In the genomic region with DNA sequence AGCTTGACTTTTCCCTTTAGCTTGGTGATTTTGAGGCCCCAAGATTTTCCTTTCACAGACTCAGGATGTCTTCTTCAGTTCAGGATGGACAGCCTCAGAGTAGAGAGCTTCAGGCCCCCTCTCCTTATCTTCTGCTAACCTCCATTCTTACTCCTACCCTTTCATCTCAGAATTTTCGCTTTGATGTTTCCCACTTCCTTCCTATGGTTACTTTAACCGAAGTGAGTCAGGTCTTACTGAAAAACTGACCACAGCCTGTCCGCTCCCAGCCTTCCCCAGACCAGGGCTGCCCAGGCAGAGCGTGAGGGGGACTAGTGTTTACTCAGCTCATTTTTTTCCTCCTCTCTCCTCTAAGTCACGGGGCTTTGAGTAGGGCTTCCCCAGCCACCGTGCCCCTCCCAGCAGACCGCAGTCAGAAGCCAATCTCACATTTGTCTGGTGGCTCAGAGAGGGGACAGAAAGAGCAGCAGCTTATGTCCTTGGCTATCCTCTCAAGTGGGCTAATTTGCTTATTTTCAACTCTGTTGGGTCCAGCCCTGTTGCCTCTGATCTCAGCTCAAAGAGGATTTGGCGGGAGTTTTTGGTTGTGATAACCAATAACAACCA, we compare ENCODE assay signal across 1 cellular context.
A peak's percentile ranks its signal among the peaks of the same experiment; 100 is the strongest.
TF ChIP-seq lines count a peak whose summit lies in the region.

No MANE protein-coding gene starts in this region.

TF ChIP-seq in HepG2, 621 proteins besides CTCF, POLR2A, EP300 and RAD21 (continued from another document and continues in another):
- no peak for TF ChIP-seq CENPT (CRISPR knock-in tag; IDR thresholded peaks at IDR 0.05; ENCODE audit: low read depth)
- no peak for TF ChIP-seq CBX5 (CRISPR knock-in tag; IDR thresholded peaks at IDR 0.05; ENCODE audit: borderline replicate concordance)
- TF ChIP-seq, protein P1, sequence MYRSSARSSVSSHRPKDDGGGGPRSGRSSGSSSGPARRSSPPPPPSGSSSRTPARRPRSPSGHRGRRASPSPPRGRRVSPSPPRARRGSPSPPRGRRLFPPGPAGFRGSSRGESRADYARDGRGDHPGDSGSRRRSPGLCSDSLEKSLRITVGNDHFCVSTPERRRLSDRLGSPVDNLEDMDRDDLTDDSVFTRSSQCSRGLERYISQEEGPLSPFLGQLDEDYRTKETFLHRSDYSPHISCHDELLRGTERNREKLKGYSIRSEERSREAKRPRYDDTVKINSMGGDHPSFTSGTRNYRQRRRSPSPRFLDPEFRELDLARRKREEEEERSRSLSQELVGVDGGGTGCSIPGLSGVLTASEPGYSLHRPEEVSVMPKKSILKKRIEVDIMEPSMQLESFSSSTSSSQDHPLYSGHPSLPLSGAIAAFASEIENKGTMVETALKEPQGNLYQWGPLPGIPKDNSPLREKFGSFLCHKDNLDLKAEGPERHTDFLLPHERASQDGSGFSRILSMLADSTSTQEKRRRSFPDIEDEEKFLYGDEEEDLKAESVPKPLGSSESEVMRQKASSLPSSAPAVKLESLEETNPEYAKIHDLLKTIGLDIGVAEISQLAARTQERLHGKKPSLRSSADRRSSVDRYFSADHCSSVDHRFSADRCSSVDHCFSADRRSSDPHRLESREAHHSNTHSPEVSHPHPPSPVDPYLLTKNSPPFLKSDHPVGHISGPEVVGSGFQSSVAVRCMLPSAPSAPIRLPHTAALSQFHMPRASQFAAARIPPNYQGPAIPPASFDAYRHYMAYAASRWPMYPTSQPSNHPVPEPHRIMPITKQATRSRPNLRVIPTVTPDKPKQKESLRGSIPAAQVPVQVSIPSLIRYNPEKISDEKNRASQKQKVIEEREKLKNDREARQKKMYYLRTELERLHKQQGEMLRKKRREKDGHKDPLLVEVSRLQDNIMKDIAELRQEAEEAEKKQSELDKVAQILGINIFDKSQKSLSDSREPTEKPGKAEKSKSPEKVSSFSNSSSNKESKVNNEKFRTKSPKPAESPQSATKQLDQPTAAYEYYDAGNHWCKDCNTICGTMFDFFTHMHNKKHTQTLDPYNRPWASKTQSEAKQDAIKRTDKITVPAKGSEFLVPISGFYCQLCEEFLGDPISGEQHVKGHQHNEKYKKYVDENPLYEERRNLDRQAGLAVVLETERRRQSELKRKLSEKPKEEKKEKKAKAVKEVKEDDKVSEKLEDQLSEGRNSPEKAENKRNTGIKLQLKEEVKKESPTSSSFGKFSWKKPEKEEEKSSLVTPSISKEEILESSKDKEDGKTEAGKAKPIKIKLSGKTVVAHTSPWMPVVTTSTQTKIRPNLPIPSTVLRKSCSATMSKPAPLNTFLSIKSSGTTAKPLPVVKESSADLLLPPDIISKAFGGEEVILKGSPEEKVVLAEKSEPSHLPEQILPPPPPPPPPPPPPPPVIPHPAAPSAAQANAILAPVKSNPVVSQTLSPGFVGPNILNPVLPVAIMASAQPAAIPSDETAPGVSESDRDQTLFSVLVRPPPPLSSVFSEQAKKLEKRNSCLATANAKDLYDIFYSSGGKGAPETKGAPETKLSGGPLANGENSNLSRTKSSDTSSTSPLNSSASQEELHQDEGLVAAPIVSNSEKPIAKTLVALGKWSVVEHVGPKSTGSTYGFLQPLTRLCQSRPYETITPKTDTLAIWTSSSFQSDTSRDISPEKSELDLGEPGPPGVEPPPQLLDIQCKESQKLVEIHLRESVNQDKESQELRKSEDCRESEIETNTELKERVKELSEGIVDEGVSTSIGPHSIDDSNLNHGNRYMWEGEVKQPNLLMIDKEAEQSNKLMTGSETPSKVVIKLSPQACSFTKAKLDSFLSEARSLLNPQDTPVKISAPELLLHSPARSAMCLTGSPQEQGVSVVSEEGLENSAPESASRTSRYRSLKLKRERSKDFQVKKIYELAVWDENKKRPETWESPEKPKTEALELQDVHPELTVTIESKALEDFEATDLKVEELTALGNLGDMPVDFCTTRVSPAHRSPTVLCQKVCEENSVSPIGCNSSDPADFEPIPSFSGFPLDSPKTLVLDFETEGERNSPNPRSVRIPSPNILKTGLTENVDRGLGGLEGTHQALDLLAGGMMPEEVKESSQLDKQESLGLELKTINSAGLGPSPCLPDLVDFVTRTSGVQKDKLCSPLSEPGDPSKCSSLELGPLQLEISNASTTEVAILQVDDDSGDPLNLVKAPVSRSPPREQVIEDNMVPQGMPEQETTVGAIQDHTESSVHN (CRISPR knock-in tag; IDR thresholded peaks at IDR 0.05): no peak
- TF ChIP-seq ZNF563 (CRISPR knock-in tag; IDR thresholded peaks at IDR 0.05): no peak
- TF ChIP-seq SETDB1 (CRISPR knock-in tag; IDR thresholded peaks at IDR 0.05; ENCODE audit: borderline replicate concordance): no peak
- TF ChIP-seq, protein P2, sequence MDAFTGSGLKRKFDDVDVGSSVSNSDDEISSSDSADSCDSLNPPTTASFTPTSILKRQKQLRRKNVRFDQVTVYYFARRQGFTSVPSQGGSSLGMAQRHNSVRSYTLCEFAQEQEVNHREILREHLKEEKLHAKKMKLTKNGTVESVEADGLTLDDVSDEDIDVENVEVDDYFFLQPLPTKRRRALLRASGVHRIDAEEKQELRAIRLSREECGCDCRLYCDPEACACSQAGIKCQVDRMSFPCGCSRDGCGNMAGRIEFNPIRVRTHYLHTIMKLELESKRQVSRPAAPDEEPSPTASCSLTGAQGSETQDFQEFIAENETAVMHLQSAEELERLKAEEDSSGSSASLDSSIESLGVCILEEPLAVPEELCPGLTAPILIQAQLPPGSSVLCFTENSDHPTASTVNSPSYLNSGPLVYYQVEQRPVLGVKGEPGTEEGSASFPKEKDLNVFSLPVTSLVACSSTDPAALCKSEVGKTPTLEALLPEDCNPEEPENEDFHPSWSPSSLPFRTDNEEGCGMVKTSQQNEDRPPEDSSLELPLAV (CRISPR knock-in tag; conservative IDR thresholded peaks at IDR 0.05; ENCODE audit: low read depth): no peak
- no peak for TF ChIP-seq SALL1 (CRISPR knock-in tag; IDR thresholded peaks at IDR 0.05)
- TF ChIP-seq, protein P3, sequence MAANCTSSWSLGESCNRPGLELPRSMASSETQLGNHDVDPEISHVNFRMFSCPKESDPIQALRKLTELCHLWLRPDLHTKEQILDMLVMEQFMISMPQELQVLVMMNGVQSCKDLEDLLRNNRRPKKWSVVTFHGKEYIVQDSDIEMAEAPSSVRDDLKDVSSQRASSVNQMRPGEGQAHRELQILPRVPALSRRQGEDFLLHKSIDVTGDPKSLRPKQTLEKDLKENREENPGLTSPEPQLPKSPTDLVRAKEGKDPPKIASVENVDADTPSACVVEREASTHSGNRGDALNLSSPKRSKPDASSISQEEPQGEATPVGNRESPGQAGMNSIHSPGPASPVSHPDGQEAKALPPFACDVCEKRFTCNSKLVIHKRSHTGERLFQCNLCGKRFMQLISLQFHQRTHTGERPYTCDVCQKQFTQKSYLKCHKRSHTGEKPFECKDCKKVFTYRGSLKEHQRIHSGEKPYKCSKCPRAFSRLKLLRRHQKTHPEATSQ (CRISPR knock-in tag; IDR thresholded peaks at IDR 0.05; ENCODE audit: borderline replicate concordance): no peak
- TF ChIP-seq GPN1 (CRISPR knock-in tag; IDR thresholded peaks at IDR 0.05; ENCODE audit: borderline replicate concordance): no peak
- TF ChIP-seq, protein P4, sequence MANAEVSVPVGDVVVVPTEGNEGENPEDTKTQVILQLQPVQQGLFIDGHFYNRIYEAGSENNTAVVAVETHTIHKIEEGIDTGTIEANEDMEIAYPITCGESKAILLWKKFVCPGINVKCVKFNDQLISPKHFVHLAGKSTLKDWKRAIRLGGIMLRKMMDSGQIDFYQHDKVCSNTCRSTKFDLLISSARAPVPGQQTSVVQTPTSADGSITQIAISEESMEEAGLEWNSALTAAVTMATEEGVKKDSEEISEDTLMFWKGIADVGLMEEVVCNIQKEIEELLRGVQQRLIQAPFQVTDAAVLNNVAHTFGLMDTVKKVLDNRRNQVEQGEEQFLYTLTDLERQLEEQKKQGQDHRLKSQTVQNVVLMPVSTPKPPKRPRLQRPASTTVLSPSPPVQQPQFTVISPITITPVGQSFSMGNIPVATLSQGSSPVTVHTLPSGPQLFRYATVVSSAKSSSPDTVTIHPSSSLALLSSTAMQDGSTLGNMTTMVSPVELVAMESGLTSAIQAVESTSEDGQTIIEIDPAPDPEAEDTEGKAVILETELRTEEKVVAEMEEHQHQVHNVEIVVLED (CRISPR knock-in tag; IDR thresholded peaks at IDR 0.05; ENCODE audit: borderline replicate concordance): no peak
- TF ChIP-seq ZNF724P (CRISPR knock-in tag; IDR thresholded peaks at IDR 0.05; ENCODE audit: borderline replicate concordance): no peak
- no peak for TF ChIP-seq CEBPG (CRISPR knock-in tag; IDR thresholded peaks at IDR 0.05)
- TF ChIP-seq ETV5 (CRISPR knock-in tag; IDR thresholded peaks at IDR 0.05; ENCODE audit: borderline replicate concordance): 0 out of 2 replicates have a peak, but pooled peaks have one; percentile 38
- no peak for TF ChIP-seq MIER3 (CRISPR knock-in tag; IDR thresholded peaks at IDR 0.05; ENCODE audit: borderline replicate concordance)
- no peak for TF ChIP-seq NONO (IDR thresholded peaks at IDR 0.05)
- TF ChIP-seq NONO (CRISPR knock-in tag; conservative IDR thresholded peaks at IDR 0.05): no peak
- no peak for TF ChIP-seq REPIN1 (CRISPR knock-in tag; IDR thresholded peaks at IDR 0.05; ENCODE audit: borderline replicate concordance, low read depth)
- peak; percentile 42; the same call in 1 of the 2 replicates for TF ChIP-seq RARA (CRISPR knock-in tag; IDR thresholded peaks at IDR 0.05)
- no peak for TF ChIP-seq SOX6 (IDR thresholded peaks at IDR 0.05)
- TF ChIP-seq SOX6 (CRISPR knock-in tag; IDR thresholded peaks at IDR 0.05): no peak
- no peak for TF ChIP-seq MEIS1 (CRISPR knock-in tag; IDR thresholded peaks at IDR 0.05; ENCODE audit: borderline replicate concordance)
- TF ChIP-seq, protein P5, sequence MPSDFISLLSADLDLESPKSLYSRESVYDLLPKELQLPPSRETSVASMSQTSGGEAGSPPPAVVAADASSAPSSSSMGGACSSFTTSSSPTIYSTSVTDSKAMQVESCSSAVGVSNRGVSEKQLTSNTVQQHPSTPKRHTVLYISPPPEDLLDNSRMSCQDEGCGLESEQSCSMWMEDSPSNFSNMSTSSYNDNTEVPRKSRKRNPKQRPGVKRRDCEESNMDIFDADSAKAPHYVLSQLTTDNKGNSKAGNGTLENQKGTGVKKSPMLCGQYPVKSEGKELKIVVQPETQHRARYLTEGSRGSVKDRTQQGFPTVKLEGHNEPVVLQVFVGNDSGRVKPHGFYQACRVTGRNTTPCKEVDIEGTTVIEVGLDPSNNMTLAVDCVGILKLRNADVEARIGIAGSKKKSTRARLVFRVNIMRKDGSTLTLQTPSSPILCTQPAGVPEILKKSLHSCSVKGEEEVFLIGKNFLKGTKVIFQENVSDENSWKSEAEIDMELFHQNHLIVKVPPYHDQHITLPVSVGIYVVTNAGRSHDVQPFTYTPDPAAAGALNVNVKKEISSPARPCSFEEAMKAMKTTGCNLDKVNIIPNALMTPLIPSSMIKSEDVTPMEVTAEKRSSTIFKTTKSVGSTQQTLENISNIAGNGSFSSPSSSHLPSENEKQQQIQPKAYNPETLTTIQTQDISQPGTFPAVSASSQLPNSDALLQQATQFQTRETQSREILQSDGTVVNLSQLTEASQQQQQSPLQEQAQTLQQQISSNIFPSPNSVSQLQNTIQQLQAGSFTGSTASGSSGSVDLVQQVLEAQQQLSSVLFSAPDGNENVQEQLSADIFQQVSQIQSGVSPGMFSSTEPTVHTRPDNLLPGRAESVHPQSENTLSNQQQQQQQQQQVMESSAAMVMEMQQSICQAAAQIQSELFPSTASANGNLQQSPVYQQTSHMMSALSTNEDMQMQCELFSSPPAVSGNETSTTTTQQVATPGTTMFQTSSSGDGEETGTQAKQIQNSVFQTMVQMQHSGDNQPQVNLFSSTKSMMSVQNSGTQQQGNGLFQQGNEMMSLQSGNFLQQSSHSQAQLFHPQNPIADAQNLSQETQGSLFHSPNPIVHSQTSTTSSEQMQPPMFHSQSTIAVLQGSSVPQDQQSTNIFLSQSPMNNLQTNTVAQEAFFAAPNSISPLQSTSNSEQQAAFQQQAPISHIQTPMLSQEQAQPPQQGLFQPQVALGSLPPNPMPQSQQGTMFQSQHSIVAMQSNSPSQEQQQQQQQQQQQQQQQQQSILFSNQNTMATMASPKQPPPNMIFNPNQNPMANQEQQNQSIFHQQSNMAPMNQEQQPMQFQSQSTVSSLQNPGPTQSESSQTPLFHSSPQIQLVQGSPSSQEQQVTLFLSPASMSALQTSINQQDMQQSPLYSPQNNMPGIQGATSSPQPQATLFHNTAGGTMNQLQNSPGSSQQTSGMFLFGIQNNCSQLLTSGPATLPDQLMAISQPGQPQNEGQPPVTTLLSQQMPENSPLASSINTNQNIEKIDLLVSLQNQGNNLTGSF (CRISPR knock-in tag; IDR thresholded peaks at IDR 0.05): no peak
- TF ChIP-seq ZBTB38 (CRISPR knock-in tag; IDR thresholded peaks at IDR 0.05): no peak
- no peak for TF ChIP-seq ZNF235 (CRISPR knock-in tag; IDR thresholded peaks at IDR 0.05; ENCODE audit: borderline replicate concordance)
- no peak for TF ChIP-seq ZNF772 (CRISPR knock-in tag; IDR thresholded peaks at IDR 0.05)
- TF ChIP-seq ZKSCAN1 (IDR thresholded peaks at IDR 0.05; ENCODE audit: low read length): no peak
- peak; percentile 66 for TF ChIP-seq TCF7 (IDR thresholded peaks at IDR 0.05; ENCODE audit: low read depth)
- no peak for TF ChIP-seq SPEN (CRISPR knock-in tag; IDR thresholded peaks at IDR 0.05; ENCODE audit: low read depth)
- TF ChIP-seq, protein P6, sequence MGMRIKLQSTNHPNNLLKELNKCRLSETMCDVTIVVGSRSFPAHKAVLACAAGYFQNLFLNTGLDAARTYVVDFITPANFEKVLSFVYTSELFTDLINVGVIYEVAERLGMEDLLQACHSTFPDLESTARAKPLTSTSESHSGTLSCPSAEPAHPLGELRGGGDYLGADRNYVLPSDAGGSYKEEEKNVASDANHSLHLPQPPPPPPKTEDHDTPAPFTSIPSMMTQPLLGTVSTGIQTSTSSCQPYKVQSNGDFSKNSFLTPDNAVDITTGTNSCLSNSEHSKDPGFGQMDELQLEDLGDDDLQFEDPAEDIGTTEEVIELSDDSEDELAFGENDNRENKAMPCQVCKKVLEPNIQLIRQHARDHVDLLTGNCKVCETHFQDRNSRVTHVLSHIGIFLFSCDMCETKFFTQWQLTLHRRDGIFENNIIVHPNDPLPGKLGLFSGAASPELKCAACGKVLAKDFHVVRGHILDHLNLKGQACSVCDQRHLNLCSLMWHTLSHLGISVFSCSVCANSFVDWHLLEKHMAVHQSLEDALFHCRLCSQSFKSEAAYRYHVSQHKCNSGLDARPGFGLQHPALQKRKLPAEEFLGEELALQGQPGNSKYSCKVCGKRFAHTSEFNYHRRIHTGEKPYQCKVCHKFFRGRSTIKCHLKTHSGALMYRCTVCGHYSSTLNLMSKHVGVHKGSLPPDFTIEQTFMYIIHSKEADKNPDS (CRISPR knock-in tag; IDR thresholded peaks at IDR 0.05): no peak
- TF ChIP-seq ZSCAN20 (CRISPR knock-in tag; IDR thresholded peaks at IDR 0.05; ENCODE audit: borderline replicate concordance): no peak
- TF ChIP-seq ATM (IDR thresholded peaks at IDR 0.05; ENCODE audit: borderline replicate concordance): no peak
- no peak for TF ChIP-seq SP2 (CRISPR knock-in tag; IDR thresholded peaks at IDR 0.05)
- no peak for TF ChIP-seq ZNF530 (CRISPR knock-in tag; IDR thresholded peaks at IDR 0.05; ENCODE audit: low read depth)
- TF ChIP-seq, protein P7, sequence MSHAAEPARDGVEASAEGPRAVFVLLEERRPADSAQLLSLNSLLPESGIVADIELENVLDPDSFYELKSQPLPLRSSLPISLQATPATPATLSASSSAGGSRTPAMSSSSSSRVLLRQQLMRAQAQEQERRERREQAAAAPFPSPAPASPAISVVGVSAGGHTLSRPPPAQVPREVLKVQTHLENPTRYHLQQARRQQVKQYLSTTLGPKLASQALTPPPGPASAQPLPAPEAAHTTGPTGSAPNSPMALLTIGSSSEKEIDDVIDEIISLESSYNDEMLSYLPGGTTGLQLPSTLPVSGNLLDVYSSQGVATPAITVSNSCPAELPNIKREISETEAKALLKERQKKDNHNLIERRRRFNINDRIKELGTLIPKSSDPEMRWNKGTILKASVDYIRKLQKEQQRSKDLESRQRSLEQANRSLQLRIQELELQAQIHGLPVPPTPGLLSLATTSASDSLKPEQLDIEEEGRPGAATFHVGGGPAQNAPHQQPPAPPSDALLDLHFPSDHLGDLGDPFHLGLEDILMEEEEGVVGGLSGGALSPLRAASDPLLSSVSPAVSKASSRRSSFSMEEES (CRISPR knock-in tag; IDR thresholded peaks at IDR 0.05): peak; percentile 63; the same call in 1 of the 2 replicates
- no peak for TF ChIP-seq NR1H2 (CRISPR knock-in tag; IDR thresholded peaks at IDR 0.05; ENCODE audit: borderline replicate concordance, low read depth)
